Comparison of ENCODE assay signal across 11 cellular contexts in the genomic region with DNA sequence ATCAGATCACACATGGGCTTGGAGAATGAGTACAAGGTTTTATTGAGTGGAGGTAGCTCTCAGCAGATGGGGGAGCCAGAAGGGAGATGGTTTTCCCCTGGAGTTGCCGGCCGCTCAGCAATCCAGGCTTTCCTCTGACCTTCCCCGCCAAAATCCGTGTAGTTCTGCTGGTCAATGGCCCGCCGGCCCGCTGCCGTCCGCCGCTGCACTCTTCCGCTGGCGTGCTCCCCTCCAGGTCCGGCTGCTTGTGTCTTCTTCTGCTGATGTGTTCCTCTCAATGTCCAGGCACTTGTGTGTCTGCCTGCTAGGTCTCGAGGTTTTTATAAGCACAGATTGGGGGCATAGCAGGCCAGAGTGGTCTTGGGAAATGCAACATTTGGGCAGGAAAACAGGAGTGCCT. TPM values are rescaled to one million over a fixed set of nuclear protein-coding genes. Genes with fewer than 3 reads are reported as not detected.
"Had no signal": no experiment of that assay in that cellular context is flagged by ENCODE, and none has a peak within 500 bp of the region (broad histone marks: within the 10 kb centered on the region; RNA-seq: fewer than 3 reads in every experiment).

No MANE protein-coding gene starts in this region.

- H3K9ac ChIP-seq: KMS-11 had no signal

- H3K27ac ChIP-seq: HL-60, KMS-11 had no signal

- H3K4me2 ChIP-seq: GM23338, KMS-11 had no signal

- H3K9me3 ChIP-seq: HAP-1 had no signal

- DNase-seq: HFFc6, KBM-7 had no signal

- H3K27me3 Mint-ChIP-seq: IgD-negative memory B cell had no signal

- FAIRE-seq: H1, H54, HepG2 had no signal

- H3K4me3 ChIP-seq: GM23338, HAP-1 had no signal

- H3K27ac Mint-ChIP-seq: GM23338, HFFc6, IgD-negative memory B cell had no signal

- H3K4me3 Mint-ChIP-seq: GM23338, HFFc6 had no signal

- H3K9me3 Mint-ChIP-seq: GM23338, HFFc6, IgD-negative memory B cell had no signal

- H3K36me3 Mint-ChIP-seq: IgD-negative memory B cell had no signal

- H2AFZ ChIP-seq: GM23338 had no signal

- H3K36me3 ChIP-seq: HAP-1 had no signal

- H3K4me1 Mint-ChIP-seq: GM23338, IgD-negative memory B cell had no signal

- H3K4me1 ChIP-seq: HAP-1 had no signal

RNA-seq across cellular contexts. Expression of a gene that starts 14.4 kb away (rescaled TPM):
- total RNA-seq: HepG2, HT1080 had no signal
- polyA plus RNA-seq: HepG2, IgD-negative memory B cell had no signal
